ENCODE assay signal across 26 cellular contexts in genomic region chr5:89011778-89012320, GRCh38.
"Had no signal": no experiment of that assay in that cellular context is flagged by ENCODE, and none has a peak within 500 bp of the region (broad histone marks: within the 10 kb centered on the region; RNA-seq: fewer than 3 reads in every experiment).

No MANE protein-coding gene starts in this region.

- FAIRE-seq: HTR-8/SVneo, RCC 7860 had no signal

- H3K9me3 ChIP-seq: SK-N-SH had no signal

- H3K36me3 Mint-ChIP-seq: T-cell had no signal

- H3K9ac ChIP-seq: KMS-11, SK-N-SH had no signal

- H3K4me1 Mint-ChIP-seq: IgD-negative memory B cell, T-cell had no signal

- H3K27ac ChIP-seq: HL-60, KMS-11 had no signal

- H3K27me3 Mint-ChIP-seq: IgD-negative memory B cell, T-cell had no signal

- DNase-seq: Kasumi-1, NCI-H1092, NCI-H1417 treated with DMSO at 0.1 percent for 48 hours, NCI-H146, NCI-H1694 treated with DMSO at 0.1 percent for 48 hours, NCI-H1930, NCI-H2081, NCI-H2107, NCI-H2171 treated with DMSO at 0.1 percent for 48 hours, NCI-H345, NCI-H446 treated with DMSO at 0.1 percent for 48 hours, NCI-H510A treated with DMSO at 0.1 percent for 48 hours, NCI-H69, NCI-H774, Right ventricle myocardium superior, RPMI8226, SIG-M5, SK-N-SH, SW 1271, T-cell had no signal

- H3K4me3 Mint-ChIP-seq: IgD-negative memory B cell, T-cell had no signal

- H3K4me2 ChIP-seq: KMS-11, SK-N-SH had no signal

- H3K27ac Mint-ChIP-seq: IgD-negative memory B cell, T-cell had no signal

- H3K4me3 ChIP-seq: K562 had no signal

- H3K9me3 Mint-ChIP-seq: IgD-negative memory B cell, T-cell had no signal
